10 cellular contexts compared by ENCODE assay signal in genomic region chr1:33382651-33383415, GRCh38. TPM values are rescaled to one million over a fixed set of nuclear protein-coding genes. Genes with fewer than 3 reads are reported as not detected.
DNase-seq lines count a peak whose midpoint lies in the region; TF ChIP-seq lines count a peak whose summit lies in the region.
"Had no signal": no experiment of that assay in that cellular context is flagged by ENCODE, and none has a peak within 500 bp of the region (broad histone marks: within the 10 kb centered on the region; RNA-seq: fewer than 3 reads in every experiment).

No MANE protein-coding gene starts in this region.

- H3K9me3 ChIP-seq in skeletal muscle tissue (ENCODE audit: control insufficient read depth in 3 of 3, low read length in 3 of 3), result no peaks in the 10 kb centered on the region
- H3K9me3 ChIP-seq: testis had no signal

- no peaks in the 10 kb centered on the region for H3K27me3 Mint-ChIP-seq in chondrocyte (ENCODE audit: low read depth)
- peaks cover 35% of the 10 kb centered on the region for H3K27me3 Mint-ChIP-seq in activated T-helper 1 cell treated with anti-CD3 and anti-CD28 coated beads, Interleukin-12 subunit alpha, Interleukin-12 subunit beta, Interleukin-2, Interleukin-4 antibody, amounts not matched to agents 30 ng/mL and 10 ng/mL and 1 ng/mL, durations not matched to agents 14 hours and 24 hours and 36 hours (ENCODE audit: insufficient read depth)

- peaks cover 39% of the 10 kb centered on the region for H3K4me1 Mint-ChIP-seq in chondrocyte (ENCODE audit: low read depth)
- peaks cover 16% of the 10 kb centered on the region for H3K4me1 Mint-ChIP-seq in activated T-helper 1 cell treated with anti-CD3 and anti-CD28 coated beads, Interleukin-12 subunit alpha, Interleukin-12 subunit beta, Interleukin-2, Interleukin-4 antibody, amounts not matched to agents 30 ng/mL and 10 ng/mL and 1 ng/mL, durations not matched to agents 14 hours and 24 hours and 36 hours (ENCODE audit: low read depth)

- no peak for TF ChIP-seq CTCF in chondrocyte (IDR thresholded peaks at IDR 0.05)

- peaks cover 24 to 47% (median 39%) of the 10 kb centered on the region in 3 donors for H3K4me1 ChIP-seq in skeletal muscle tissue (ENCODE audit: control insufficient read depth in 3 of 3, insufficient read depth in 3 of 3, low read length in 3 of 3)
- H3K4me1 ChIP-seq: testis had no signal

- H3K36me3 Mint-ChIP-seq in chondrocyte (ENCODE audit: low read depth), result no peaks in the 10 kb centered on the region
- H3K36me3 Mint-ChIP-seq in activated T-helper 1 cell treated with anti-CD3 and anti-CD28 coated beads, Interleukin-12 subunit alpha, Interleukin-12 subunit beta, Interleukin-2, Interleukin-4 antibody, amounts not matched to agents 30 ng/mL and 10 ng/mL and 1 ng/mL, durations not matched to agents 14 hours and 24 hours and 36 hours (ENCODE audit: low read depth), result no peaks in the 10 kb centered on the region

- DNase-seq in NCI-H69 (lab: John Stamatoyannopoulos, UW) (peak; percentile 14), chondrocyte (ENCODE audit: low spot score) (no peak), medulla oblongata (ENCODE audit: extremely low spot score) (peak; percentile 91), UCSD-AML1 (lab: John Stamatoyannopoulos, UW; ENCODE audit: unreplicated experiment) (no peak), NCI-H510A (lab: John Stamatoyannopoulos, UW) (no peak), DMS153 treated with DMSO at 0.1 percent for 48 hours (lab: John Stamatoyannopoulos, UW; ENCODE audit: unreplicated experiment) (no peak)
- no peak for DNase-seq in activated T-helper 1 cell treated with anti-CD3 and anti-CD28 coated beads, Interleukin-12 subunit alpha, Interleukin-12 subunit beta, Interleukin-2, Interleukin-4 antibody, amounts not matched to agents 30 ng/mL and 10 ng/mL and 1 ng/mL, durations not matched to agents 14 hours and 24 hours and 36 hours (ENCODE audit: low spot score)
- DNase-seq: activated naive CD4-positive, alpha-beta T cell treated with anti-CD3 and anti-CD28 coated beads, Interleukin-2, amount 50 U/mL, for 16 hours; testis had no signal

- intact Hi-C loops in activated T-helper 1 cell treated with anti-CD3 and anti-CD28 coated beads, Interleukin-12 subunit alpha, Interleukin-12 subunit beta, Interleukin-2, Interleukin-4 antibody, amounts not matched to agents 30 ng/mL and 10 ng/mL and 1 ng/mL, durations not matched to agents 14 hours and 24 hours and 36 hours (cut with micrococcal nuclease), result no loop called here

- H3K4me3 ChIP-seq in skeletal muscle tissue (ENCODE audit: low read length in 3 of 3), result no peak overlapping the region
- H3K4me3 ChIP-seq: testis had no signal

- no peaks in the 10 kb centered on the region for H3K36me3 ChIP-seq in skeletal muscle tissue (ENCODE audit: control insufficient read depth in 3 of 3, insufficient read depth in 3 of 3, low read length in 3 of 3)

- peak overlapping the region; percentile 45 for H3K27ac Mint-ChIP-seq in chondrocyte (ENCODE audit: unreplicated experiment)
- no peak overlapping the region for H3K27ac Mint-ChIP-seq in activated T-helper 1 cell treated with anti-CD3 and anti-CD28 coated beads, Interleukin-12 subunit alpha, Interleukin-12 subunit beta, Interleukin-2, Interleukin-4 antibody, amounts not matched to agents 30 ng/mL and 10 ng/mL and 1 ng/mL, durations not matched to agents 14 hours and 24 hours and 36 hours

- no peaks in the 10 kb centered on the region for H3K9me3 Mint-ChIP-seq in chondrocyte (ENCODE audit: low read depth)
- no peaks in the 10 kb centered on the region for H3K9me3 Mint-ChIP-seq in activated T-helper 1 cell treated with anti-CD3 and anti-CD28 coated beads, Interleukin-12 subunit alpha, Interleukin-12 subunit beta, Interleukin-2, Interleukin-4 antibody, amounts not matched to agents 30 ng/mL and 10 ng/mL and 1 ng/mL, durations not matched to agents 14 hours and 24 hours and 36 hours

- H3K27me3 ChIP-seq in skeletal muscle tissue (ENCODE audit: control insufficient read depth in 3 of 3, insufficient read depth in 3 of 3, low read length in 3 of 3), result no peaks in the 10 kb centered on the region
- H3K27me3 ChIP-seq: testis had no signal

- H3K9ac ChIP-seq in skeletal muscle tissue (ENCODE audit: low read depth in 1 of 3, low read length in 3 of 3), result peak overlapping the region; percentile 47 to 74 (median 55)

- no peak overlapping the region for H3K4me3 Mint-ChIP-seq in chondrocyte (ENCODE audit: unreplicated experiment)
- H3K4me3 Mint-ChIP-seq in activated T-helper 1 cell treated with anti-CD3 and anti-CD28 coated beads, Interleukin-12 subunit alpha, Interleukin-12 subunit beta, Interleukin-2, Interleukin-4 antibody, amounts not matched to agents 30 ng/mL and 10 ng/mL and 1 ng/mL, durations not matched to agents 14 hours and 24 hours and 36 hours, result no peak overlapping the region

- H3K27ac ChIP-seq in skeletal muscle tissue (ENCODE audit: low read depth, low read length), result peak overlapping the region; percentile 67
- H3K27ac ChIP-seq: testis had no signal

RNA-seq across cellular contexts. Expression of gene PHC2, which starts 48.1 kb away (rescaled TPM):
- total RNA-seq in chondrocyte, result 75.9 to 99.7 TPM (median 91.5 TPM) in 3 replicates
- total RNA-seq in skeletal muscle tissue, result 31.3 TPM
- 36.7 and 40.1 TPM in 2 replicates for total RNA-seq in activated T-helper 1 cell treated with anti-CD3 and anti-CD28 coated beads, Interleukin-12 subunit alpha, Interleukin-12 subunit beta, Interleukin-2, Interleukin-4 antibody, amounts not matched to agents 30 ng/mL and 10 ng/mL and 1 ng/mL, durations not matched to agents 14 hours and 24 hours and 36 hours

Comparison
In these comparisons a context has a peak if more than half of its experiments do, and no peak if none do; other contexts are left out.
1. DNase-seq: peak in NCI-H69 (single experiment) and medulla oblongata (single experiment); none in chondrocyte (single experiment), activated T-helper 1 cell treated with anti-CD3 and anti-CD28 coated beads, Interleukin-12 subunit alpha, Interleukin-12 subunit beta, Interleukin-2, Interleukin-4 antibody, amounts not matched to agents 30 ng/mL and 10 ng/mL and 1 ng/mL, durations not matched to agents 14 hours and 24 hours and 36 hours (single experiment), UCSD-AML1 (single experiment), NCI-H510A (single experiment) and DMS153 treated with DMSO at 0.1 percent for 48 hours (single experiment).